In genomic region chr15:57961919-57962318, GRCh38 we compare ENCODE assay signal across 25 cellular contexts.
"Had no signal": no experiment of that assay in that cellular context is flagged by ENCODE, and none has a peak within 500 bp of the region (broad histone marks: within the 10 kb centered on the region; RNA-seq: fewer than 3 reads in every experiment).

No MANE protein-coding gene starts in this region.

- DNase-seq: colonic mucosa; effector CD8-positive, alpha-beta T cell; endodermal cell; foreskin keratinocyte; heart right ventricle; hippocampal formation; left colon; natural killer cell; sigmoid colon; stimulated activated CD4-positive, alpha-beta T cell treated with anti-CD3 and anti-CD28 coated beads, Interleukin-2, amount 100 ng/mL, for 24 hours; stimulated activated CD4-positive, alpha-beta T cell treated with anti-CD3 and anti-CD28 coated beads, Interleukin-4, amount 100 ng/mL, for 24 hours; stimulated activated naive CD4-positive, alpha-beta T cell treated with Interleukin-2 at 50 U/mL for 16 hours; stomach; tibial artery had no signal

- H3K27ac ChIP-seq: colonic mucosa, epithelial cell of prostate, foreskin keratinocyte, gastroesophageal sphincter, heart right ventricle, parathyroid adenoma, sigmoid colon, stomach, tibial artery had no signal

- H3K9me3 Mint-ChIP-seq: dendritic cell treated with granulocyte-macrophage colony-stimulating factor and Interleukin-4, amounts not matched to agents 40 ng/mL and 50 ng/mL, for 4 days; endodermal cell; memory B cell; natural killer cell; neural crest cell; stimulated activated effector memory CD8-positive, alpha-beta T cell treated with anti-CD3 and anti-CD28 coated beads, Interleukin-12 subunit alpha, Interleukin-12 subunit beta, amount 100 ng/mL, for 72 hours; type B pancreatic cell had no signal

- H3K4me1 Mint-ChIP-seq: endodermal cell; memory B cell; natural killer cell; neural crest cell; stimulated activated effector memory CD8-positive, alpha-beta T cell treated with anti-CD3 and anti-CD28 coated beads, Interleukin-12 subunit alpha, Interleukin-12 subunit beta, amount 100 ng/mL, for 72 hours had no signal

- H3K9ac ChIP-seq: parathyroid adenoma had no signal

- H3K27ac Mint-ChIP-seq: dendritic cell treated with granulocyte-macrophage colony-stimulating factor and Interleukin-4, amounts not matched to agents 40 ng/mL and 50 ng/mL, for 4 days; endodermal cell; memory B cell; natural killer cell; progenitor cell of endocrine pancreas; stimulated activated effector memory CD8-positive, alpha-beta T cell treated with anti-CD3 and anti-CD28 coated beads, Interleukin-12 subunit alpha, Interleukin-12 subunit beta, amount 100 ng/mL, for 72 hours; type B pancreatic cell had no signal

- H3K4me3 Mint-ChIP-seq: dendritic cell treated with granulocyte-macrophage colony-stimulating factor and Interleukin-4, amounts not matched to agents 40 ng/mL and 50 ng/mL, for 4 days; endodermal cell; memory B cell; natural killer cell; neural crest cell; stimulated activated effector memory CD8-positive, alpha-beta T cell treated with anti-CD3 and anti-CD28 coated beads, Interleukin-12 subunit alpha, Interleukin-12 subunit beta, amount 100 ng/mL, for 72 hours; type B pancreatic cell had no signal

- H3K4me1 ChIP-seq: colonic mucosa, gastroesophageal sphincter, parathyroid adenoma, sigmoid colon, stomach, tibial artery had no signal

- H3K79me2 ChIP-seq: parathyroid adenoma had no signal

- H3K4me3 ChIP-seq: colonic mucosa, gastroesophageal sphincter, heart right ventricle, lung, sigmoid colon, stomach, tibial artery had no signal

- H3K36me3 Mint-ChIP-seq: memory B cell; natural killer cell; stimulated activated effector memory CD8-positive, alpha-beta T cell treated with anti-CD3 and anti-CD28 coated beads, Interleukin-12 subunit alpha, Interleukin-12 subunit beta, amount 100 ng/mL, for 72 hours; type B pancreatic cell had no signal

- H3K36me3 ChIP-seq: colonic mucosa, gastroesophageal sphincter, sigmoid colon, stomach, tibial artery had no signal

- H3K27me3 ChIP-seq: colonic mucosa, gastroesophageal sphincter, sigmoid colon, tibial artery had no signal

- ATAC-seq: esophagus mucosa; foreskin keratinocyte; gastroesophageal sphincter; left colon; natural killer cell; stimulated activated effector memory CD8-positive, alpha-beta T cell treated with anti-CD3 and anti-CD28 coated beads, Interleukin-12 subunit alpha, Interleukin-12 subunit beta, amount 100 ng/mL, for 72 hours had no signal

- H3K9me3 ChIP-seq: colonic mucosa, gastroesophageal sphincter, heart right ventricle, sigmoid colon, stomach, tibial artery had no signal

- H2AFZ ChIP-seq: parathyroid adenoma had no signal
